Comparison of ENCODE assay signal across 1 cellular context in the genomic region with DNA sequence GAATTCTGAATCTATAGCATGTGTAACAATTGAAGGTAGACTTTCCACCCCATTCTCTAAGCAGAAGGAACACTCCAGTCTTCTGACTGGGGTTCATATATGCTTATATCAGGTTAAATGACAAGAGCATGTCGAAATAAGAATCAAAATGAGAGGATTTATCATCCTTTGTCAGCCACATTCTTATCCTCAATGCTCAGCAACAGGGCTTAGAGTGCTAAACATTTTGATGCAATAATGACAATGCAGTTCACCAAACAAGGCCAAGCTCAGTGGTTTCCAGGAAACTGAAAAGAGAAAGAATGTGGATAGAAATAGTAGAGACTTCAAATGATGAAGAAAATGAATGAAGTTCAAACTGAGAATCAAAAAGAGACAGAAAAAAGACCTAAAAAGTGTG.
TF ChIP-seq lines count a peak whose summit lies in the region.

No MANE protein-coding gene starts in this region.

TF ChIP-seq in GM23338, 12 proteins besides CTCF, POLR2A, EP300 and RAD21:
- TF ChIP-seq ZNF462 (CRISPR knock-in tag; IDR thresholded peaks at IDR 0.05) (no peak), STAT1 (IDR thresholded peaks at IDR 0.05; ENCODE audit: unreplicated experiment) (no peak), ETS1 (IDR thresholded peaks at IDR 0.05) (no peak), POLR2AphosphoS5 (IDR thresholded peaks at IDR 0.05; ENCODE audit: low read depth) (no peak), ZNF331 (CRISPR knock-in tag; IDR thresholded peaks at IDR 0.05; ENCODE audit: low read depth) (no peak), EZH2phosphoT487 (IDR thresholded peaks at IDR 0.05; ENCODE audit: unreplicated experiment) (no peak), NANOG (IDR thresholded peaks at IDR 0.05; ENCODE audit: borderline replicate concordance) (no peak), ZNF114 (CRISPR knock-in tag; IDR thresholded peaks at IDR 0.05) (no peak), EZH2 (IDR thresholded peaks at IDR 0.05; ENCODE audit: low read depth, unreplicated experiment) (no peak), JUNB (IDR thresholded peaks at IDR 0.05; ENCODE audit: unreplicated experiment) (no peak), CREB1 (CRISPR knock-in tag; IDR thresholded peaks at IDR 0.05; ENCODE audit: low read depth) (no peak)
- TF ChIP-seq, protein P1, sequence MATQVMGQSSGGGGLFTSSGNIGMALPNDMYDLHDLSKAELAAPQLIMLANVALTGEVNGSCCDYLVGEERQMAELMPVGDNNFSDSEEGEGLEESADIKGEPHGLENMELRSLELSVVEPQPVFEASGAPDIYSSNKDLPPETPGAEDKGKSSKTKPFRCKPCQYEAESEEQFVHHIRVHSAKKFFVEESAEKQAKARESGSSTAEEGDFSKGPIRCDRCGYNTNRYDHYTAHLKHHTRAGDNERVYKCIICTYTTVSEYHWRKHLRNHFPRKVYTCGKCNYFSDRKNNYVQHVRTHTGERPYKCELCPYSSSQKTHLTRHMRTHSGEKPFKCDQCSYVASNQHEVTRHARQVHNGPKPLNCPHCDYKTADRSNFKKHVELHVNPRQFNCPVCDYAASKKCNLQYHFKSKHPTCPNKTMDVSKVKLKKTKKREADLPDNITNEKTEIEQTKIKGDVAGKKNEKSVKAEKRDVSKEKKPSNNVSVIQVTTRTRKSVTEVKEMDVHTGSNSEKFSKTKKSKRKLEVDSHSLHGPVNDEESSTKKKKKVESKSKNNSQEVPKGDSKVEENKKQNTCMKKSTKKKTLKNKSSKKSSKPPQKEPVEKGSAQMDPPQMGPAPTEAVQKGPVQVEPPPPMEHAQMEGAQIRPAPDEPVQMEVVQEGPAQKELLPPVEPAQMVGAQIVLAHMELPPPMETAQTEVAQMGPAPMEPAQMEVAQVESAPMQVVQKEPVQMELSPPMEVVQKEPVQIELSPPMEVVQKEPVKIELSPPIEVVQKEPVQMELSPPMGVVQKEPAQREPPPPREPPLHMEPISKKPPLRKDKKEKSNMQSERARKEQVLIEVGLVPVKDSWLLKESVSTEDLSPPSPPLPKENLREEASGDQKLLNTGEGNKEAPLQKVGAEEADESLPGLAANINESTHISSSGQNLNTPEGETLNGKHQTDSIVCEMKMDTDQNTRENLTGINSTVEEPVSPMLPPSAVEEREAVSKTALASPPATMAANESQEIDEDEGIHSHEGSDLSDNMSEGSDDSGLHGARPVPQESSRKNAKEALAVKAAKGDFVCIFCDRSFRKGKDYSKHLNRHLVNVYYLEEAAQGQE (IDR thresholded peaks at IDR 0.05; ENCODE audit: unreplicated experiment) = no peak
